ENCODE assay signal across 16 cellular contexts in the genomic region with DNA sequence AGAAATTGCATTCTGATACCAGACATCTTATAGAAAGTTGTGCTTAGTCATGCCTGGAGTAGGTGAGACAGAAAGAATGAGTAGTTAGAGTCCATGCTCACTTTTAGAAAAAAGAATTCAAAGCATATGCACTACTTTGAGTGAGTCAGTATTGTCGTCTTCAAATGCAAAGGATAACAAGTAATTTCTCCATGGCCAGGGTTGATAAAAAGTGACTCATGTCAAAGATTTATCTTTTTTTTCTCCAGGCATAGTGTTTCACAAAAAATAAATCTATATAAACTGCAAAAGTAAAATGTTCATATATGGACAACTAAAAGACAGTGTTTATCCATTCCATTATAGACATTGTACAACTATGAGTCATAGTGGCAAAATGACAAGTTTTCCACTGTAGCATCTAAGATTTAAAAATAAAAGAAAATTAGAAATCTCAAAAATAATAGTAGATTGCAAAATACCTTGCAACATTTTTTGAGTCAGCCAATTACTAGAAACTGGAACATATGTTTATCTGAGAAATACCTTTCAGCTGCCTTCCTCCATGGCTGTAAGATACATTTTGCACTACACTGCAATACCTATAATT.
A peak's percentile ranks its signal among the peaks of the same experiment; 100 is the strongest.
DNase-seq lines count a peak whose midpoint lies in the region; ATAC-seq, FAIRE-seq and TF ChIP-seq lines count a peak whose summit lies in the region.
"Had no signal": no experiment of that assay in that cellular context is flagged by ENCODE, and none has a peak within 500 bp of the region (broad histone marks: within the 10 kb centered on the region; RNA-seq: fewer than 3 reads in every experiment).

No MANE protein-coding gene starts in this region.

- peak overlapping the region; percentile 52 for H2AFZ ChIP-seq in PC-3 (ENCODE audit: low read length)
- peak overlapping the region; percentile 59 for H2AFZ ChIP-seq in endothelial cell of umbilical vein (ENCODE audit: low read depth, low read length)

- H3K4me2 ChIP-seq in PC-3 (ENCODE audit: low read length) (peak overlapping the region; percentile 46), endothelial cell of umbilical vein (ENCODE audit: insufficient read depth, low read length) (peak overlapping the region; percentile 42)

- dilution Hi-C loops in endothelial cell of umbilical vein (cut with MboI; ENCODE audit: extremely low pct_ligation_motif_present, low sequenced_read_pairs): no loop called here

- no peaks in the 10 kb centered on the region for H3K9me1 ChIP-seq in endothelial cell of umbilical vein (replicated peaks; ENCODE audit: control insufficient read depth, extremely low read depth, insufficient read depth, low read length)

- peak overlapping the region; percentile 69 for H3K27ac ChIP-seq in PC-3 (ENCODE audit: low read length)
- H3K27ac ChIP-seq in endothelial cell of umbilical vein (ENCODE audit: insufficient read depth, low read depth, low read length): peak overlapping the region; percentile 63
- no peak overlapping the region for H3K27ac ChIP-seq in esophagus squamous epithelium
- H3K27ac ChIP-seq: WERI-Rb-1 had no signal

- in situ Hi-C loops in Caki2 (cut with HindIII; ENCODE audit: low pct_unique_long_range_greater_than_20kb, low sequenced_read_pairs): no loop called here

- H3K79me2 ChIP-seq in PC-3 (ENCODE audit: low read length) (no peaks in the 10 kb centered on the region), endothelial cell of umbilical vein (ENCODE audit: control insufficient read depth, insufficient read depth, low read length) (no peaks in the 10 kb centered on the region)

- H3K9ac ChIP-seq in PC-3 (ENCODE audit: low read length) (no peak overlapping the region), endothelial cell of umbilical vein (replicated peaks; ENCODE audit: extremely low read depth, insufficient read depth, low read length) (no peak overlapping the region)

- no peak overlapping the region for H3K27ac Mint-ChIP-seq in progenitor cell of endocrine pancreas
- H3K27ac Mint-ChIP-seq: CD8-positive, alpha-beta memory T cell; stimulated activated naive CD8-positive, alpha-beta T cell treated with anti-CD3 and anti-CD28 coated beads, Interleukin-15, Interleukin-2, amounts not matched to agents 100 ng/mL and 50 ng/mL, for 24 hours had no signal

- no peaks in the 10 kb centered on the region for H3K4me1 Mint-ChIP-seq in progenitor cell of endocrine pancreas (ENCODE audit: low read depth)

- CTCF ChIA-PET in PC-3 (lab: Charles Lee) (no interaction called here), endothelial cell of umbilical vein (lab: Charles Lee) (no interaction called here)

- peaks cover 14% of the 10 kb centered on the region for H3F3A ChIP-seq in PC-3 (ENCODE audit: low read length, unreplicated experiment)

- H3K36me3 ChIP-seq in PC-3 (ENCODE audit: low read depth, low read length): no peaks in the 10 kb centered on the region
- no peaks in the 10 kb centered on the region for H3K36me3 ChIP-seq in endothelial cell of umbilical vein (ENCODE audit: control insufficient read depth in 2 of 2, extremely low read depth in 1 of 2, insufficient read depth in 2 of 2, low read length in 2 of 2)
- H3K36me3 ChIP-seq in esophagus squamous epithelium: no peaks in the 10 kb centered on the region
- H3K36me3 ChIP-seq: WERI-Rb-1 had no signal

- H3K4me1 ChIP-seq in PC-3 (ENCODE audit: insufficient read depth, low read length): peaks cover 20% of the 10 kb centered on the region
- H3K4me1 ChIP-seq in endothelial cell of umbilical vein (ENCODE audit: control insufficient read depth, extremely low read depth, insufficient read depth, low read length): peaks cover 10% of the 10 kb centered on the region
- H3K4me1 ChIP-seq in esophagus squamous epithelium: peaks cover 0 to 5% (median 0%) of the 10 kb centered on the region in 3 donors

- intact Hi-C loops in PC-3 (cut with micrococcal nuclease): loop anchor here (5.0 kb wide), 1 partner anchor 56 kb away; no protein-coding TSS in a partner anchor
- intact Hi-C loops in endothelial cell of umbilical vein (cut with micrococcal nuclease): loop anchor here (2.0 kb wide), 1 partner anchor 18 kb away; no protein-coding TSS in a partner anchor
- intact Hi-C loops in esophagus squamous epithelium (cut with DNase I): no loop called here

- POLR2A ChIA-PET in PC-3 (lab: Charles Lee; ENCODE audit: unreplicated experiment) (no interaction called here), endothelial cell of umbilical vein (lab: Charles Lee) (no interaction called here)

- no peaks in the 10 kb centered on the region for H3K9me3 ChIP-seq in PC-3 (ENCODE audit: low read length)
- no peaks in the 10 kb centered on the region for H3K9me3 ChIP-seq in endothelial cell of umbilical vein (replicated peaks; ENCODE audit: control insufficient read depth, insufficient read depth, low read length)
- no peaks in the 10 kb centered on the region for H3K9me3 ChIP-seq in esophagus squamous epithelium

- BruUV-seq in PC-3 (replicated peaks; lab: Mats Ljungman, UMichigan) (no TSS peak), endothelial cell of umbilical vein (replicated peaks; lab: Mats Ljungman, UMichigan) (no TSS peak)

- H3K27me3 ChIP-seq in PC-3 (ENCODE audit: low read length): no peaks in the 10 kb centered on the region
- no peaks in the 10 kb centered on the region for H3K27me3 ChIP-seq in endothelial cell of umbilical vein (ENCODE audit: control insufficient read depth in 2 of 2, insufficient read depth in 2 of 2, low read length in 2 of 2)
- H3K27me3 ChIP-seq in esophagus squamous epithelium: no peaks in the 10 kb centered on the region

- WGBS in esophagus squamous epithelium, 2 donors: 15 to 19% methylated on average over 1 of the region's 1 CpG

- FAIRE-seq in endothelial cell of umbilical vein (lab: Jason Lieb, UNC): peak; percentile 35

- TF ChIP-seq CTCF in PC-3 (conservative IDR thresholded peaks at IDR 0.05; ENCODE audit: low read depth, low read length) (no peak), endothelial cell of umbilical vein (IDR thresholded peaks at IDR 0.05; ENCODE audit: extremely low read depth in 1 of 2, insufficient read depth in 1 of 2, low read depth in 1 of 2, low read length in 2 of 2) (no peak), omental fat pad (IDR thresholded peaks at IDR 0.05) (no peak), esophagus squamous epithelium (IDR thresholded peaks at IDR 0.05) (no peak), GM10266 (IDR thresholded peaks at IDR 0.05; ENCODE audit: control insufficient read depth, insufficient read depth, low read depth, missing control alignments) (no peak), progenitor cell of endocrine pancreas (IDR thresholded peaks at IDR 0.05; ENCODE audit: unreplicated experiment) (no peak)

- H3K36me3 Mint-ChIP-seq in progenitor cell of endocrine pancreas (ENCODE audit: insufficient read depth): no peaks in the 10 kb centered on the region
- H3K36me3 Mint-ChIP-seq: CD8-positive, alpha-beta memory T cell had no signal

- no peaks in the 10 kb centered on the region for H3K9me3 Mint-ChIP-seq in progenitor cell of endocrine pancreas (ENCODE audit: low read depth)
- H3K9me3 Mint-ChIP-seq: stimulated activated naive CD8-positive, alpha-beta T cell treated with anti-CD3 and anti-CD28 coated beads, Interleukin-15, Interleukin-2, amounts not matched to agents 100 ng/mL and 50 ng/mL, for 24 hours had no signal

- no peak overlapping the region for H3K4me3 ChIP-seq in PC-3 (ENCODE audit: low read length)
- no peak overlapping the region for H3K4me3 ChIP-seq in endothelial cell of umbilical vein (replicated peaks in 1 of 3; ENCODE audit: insufficient read depth in 1 of 3, low read depth in 1 of 3, low read length in 3 of 3)
- H3K4me3 ChIP-seq in esophagus squamous epithelium: no peak overlapping the region

- no peaks in the 10 kb centered on the region for H3K9me2 ChIP-seq in PC-3 (replicated peaks; ENCODE audit: low read length)

- no peaks in the 10 kb centered on the region for H3K27me3 Mint-ChIP-seq in progenitor cell of endocrine pancreas
- H3K27me3 Mint-ChIP-seq: stimulated activated naive CD8-positive, alpha-beta T cell treated with anti-CD3 and anti-CD28 coated beads, Interleukin-15, Interleukin-2, amounts not matched to agents 100 ng/mL and 50 ng/mL, for 24 hours had no signal

- H4K20me1 ChIP-seq in PC-3 (ENCODE audit: low read length) (no peaks in the 10 kb centered on the region), endothelial cell of umbilical vein (replicated peaks; ENCODE audit: control insufficient read depth, extremely low read depth, insufficient read depth, low read length) (no peaks in the 10 kb centered on the region)

- DNase-seq in Caki2 (ENCODE audit: low read depth) (peak; percentile 19), PC-3 (peak; percentile 73), endothelial cell of umbilical vein (ENCODE audit: low read depth, low spot score) (peak; percentile 61), omental fat pad (ENCODE audit: low spot score) (no peak), esophagus squamous epithelium (lab: John Stamatoyannopoulos, UW) (no peak), GM10266 (ENCODE audit: extremely low spot score) (no peak), progenitor cell of endocrine pancreas (ENCODE audit: low spot score, unreplicated experiment) (no peak)
- DNase-seq: activated CD8-positive, alpha-beta memory T cell treated with anti-CD3 and anti-CD28 coated beads, Interleukin-2, amount 50 U/mL, for 4 hours; CD8-positive, alpha-beta memory T cell; effector CD4-positive, alpha-beta T cell; mesendoderm; NCI-H510A; stimulated activated CD4-positive, alpha-beta T cell treated with anti-CD3 and anti-CD28 coated beads, Interleukin-4, amount 100 ng/mL, for 4 hours; WERI-Rb-1 had no signal

- no peak overlapping the region for H3K4me3 Mint-ChIP-seq in progenitor cell of endocrine pancreas (ENCODE audit: low read depth)
- H3K4me3 Mint-ChIP-seq: CD8-positive, alpha-beta memory T cell; stimulated activated naive CD8-positive, alpha-beta T cell treated with anti-CD3 and anti-CD28 coated beads, Interleukin-15, Interleukin-2, amounts not matched to agents 100 ng/mL and 50 ng/mL, for 24 hours had no signal

- peak; percentile 95 for ATAC-seq in PC-3
- ATAC-seq in omental fat pad (ENCODE audit: low FRiP score): peak; percentile 86
- ATAC-seq in HG03159 (IDR thresholded peaks at IDR 0.05; ENCODE audit: unreplicated experiment): no peak

- TF ChIP-seq POLR2A in endothelial cell of umbilical vein (IDR thresholded peaks at IDR 0.05; ENCODE audit: low read depth, low read length) (no peak), esophagus squamous epithelium (IDR thresholded peaks at IDR 0.05) (no peak)

TF ChIP-seq in endothelial cell of umbilical vein, 7 proteins besides CTCF, POLR2A, EP300 and RAD21:
- TF ChIP-seq POLR2AphosphoS5 (IDR thresholded peaks at IDR 0.05; ENCODE audit: insufficient read depth, low read depth, low read length) (no peak), FOS (IDR thresholded peaks at IDR 0.05; ENCODE audit: borderline replicate concordance, insufficient read depth, low read length) (peak; percentile 27)

Comparison
In these comparisons a context has a peak if more than half of its experiments do, and no peak if none do; other contexts are left out.
1. DNase-seq: peak in Caki2 (single experiment), PC-3 (single experiment) and endothelial cell of umbilical vein (single experiment); none in omental fat pad (single experiment), esophagus squamous epithelium (single experiment), GM10266 (single experiment) and progenitor cell of endocrine pancreas (single experiment).
2. H3K27ac ChIP-seq: peak in PC-3 (single experiment) and endothelial cell of umbilical vein (single experiment); none in esophagus squamous epithelium (0 of 4).